Comparison of ENCODE assay signal across 18 cellular contexts in the genomic region with DNA sequence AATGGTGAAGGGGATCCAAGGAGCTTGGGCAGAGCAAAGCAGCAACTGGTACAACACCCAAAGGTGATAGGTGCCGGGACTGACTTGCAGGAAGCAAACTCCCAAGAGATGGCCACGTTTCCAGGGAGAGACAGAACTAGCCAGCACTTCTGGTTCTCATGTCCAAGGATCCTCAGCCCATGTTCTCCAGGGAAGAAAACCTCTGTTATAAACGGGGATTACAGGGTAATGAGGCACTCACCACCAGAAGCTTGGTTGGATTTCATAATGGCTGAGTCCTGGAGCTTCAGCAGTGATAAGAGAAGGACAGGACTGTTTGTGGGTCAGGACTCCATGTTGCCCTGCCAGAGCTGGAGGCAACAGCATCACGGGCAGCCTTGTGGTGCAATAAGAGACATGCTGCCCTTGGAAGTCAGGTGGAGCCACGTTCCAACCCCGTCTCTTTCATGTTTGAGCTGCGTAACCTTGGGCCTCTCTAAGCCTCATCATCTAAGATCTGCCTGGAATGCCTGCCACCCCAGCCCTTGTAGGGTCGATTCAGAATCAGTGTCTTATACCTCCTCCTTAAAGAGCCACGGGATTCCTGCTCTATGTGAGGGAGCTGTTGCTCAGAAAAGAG.
DNase-seq lines count a peak whose midpoint lies in the region; ATAC-seq, FAIRE-seq and TF ChIP-seq lines count a peak whose summit lies in the region.
"Had no signal": no experiment of that assay in that cellular context is flagged by ENCODE, and none has a peak within 500 bp of the region (broad histone marks: within the 10 kb centered on the region; RNA-seq: fewer than 3 reads in every experiment).

No MANE protein-coding gene starts in this region.

- POLR2A ChIA-PET in RWPE1 (lab: Yijun Ruan, JAX; ENCODE audit: low non-redundant PET): no interaction called here

- CTCF ChIA-PET in RWPE1 (lab: Yijun Ruan, JAX): interaction anchor here (0.6 kb wide), 1 partner anchor 28 kb away, joined by 6 read pairs; no protein-coding TSS in a partner anchor

- FAIRE-seq in bronchial epithelial cell (lab: Jason Lieb, UNC): peak; percentile 64
- FAIRE-seq: D721Med, GM19239 had no signal

- TF ChIP-seq CTCF in RWPE1 (conservative IDR thresholded peaks at IDR 0.05; ENCODE audit: low read depth): no peak
- no peak for TF ChIP-seq CTCF in bronchial epithelial cell (IDR thresholded peaks at IDR 0.05; ENCODE audit: insufficient read depth, low read length, severe bottlenecking)
- no peak for TF ChIP-seq CTCF in thyroid gland (IDR thresholded peaks at IDR 0.05)

- no peak for DNase-seq in RWPE1 (ENCODE audit: low spot score)
- no peak for DNase-seq in bronchial epithelial cell (ENCODE audit: low read depth)
- peak; percentile 36 for DNase-seq in iris pigment epithelial cell (ENCODE audit: low read depth)
- no peak for DNase-seq in thyroid gland
- no peak for DNase-seq in SHP77 treated with DMSO at 0.1 percent for 48 hours (lab: John Stamatoyannopoulos, UW)
- no peak for DNase-seq in SKM-1 treated with dmso at 0.1 percent for 144 hours (lab: John Stamatoyannopoulos, UW; ENCODE audit: unreplicated experiment)
- DNase-seq: activated effector memory CD4-positive, alpha-beta T cell treated with anti-CD3 and anti-CD28 coated beads, Interleukin-2, amount 50 U/mL, for 16 hours; colonic mucosa; left lung; NCI-H2227 treated with DMSO at 0.1 percent for 48 hours; occipital lobe; right lobe of liver; stimulated activated CD4-positive, alpha-beta T cell treated with anti-CD3 and anti-CD28 coated beads, Interleukin-2, amount 100 ng/mL, for 24 hours had no signal

- H3K27me3 ChIP-seq in bronchial epithelial cell (ENCODE audit: control insufficient read depth, insufficient read depth, low read length) (no peaks in the 10 kb centered on the region), thyroid gland (no peaks in the 10 kb centered on the region)
- H3K27me3 ChIP-seq: colonic mucosa, right lobe of liver had no signal

- 81 to 85% methylated on average over 9 of the region's 9 CpGs for WGBS in thyroid gland, 2 donors

- no peak for TF ChIP-seq POLR2A in thyroid gland (IDR thresholded peaks at IDR 0.05)

- H3K4me1 ChIP-seq in thyroid gland: peaks cover 49 to 73% of the 10 kb centered on the region in 2 donors
- H3K4me1 ChIP-seq: colonic mucosa, HAP-1, right lobe of liver had no signal

- H3K36me3 ChIP-seq in bronchial epithelial cell (ENCODE audit: control insufficient read depth, insufficient read depth, low read length) (no peaks in the 10 kb centered on the region), thyroid gland (no peaks in the 10 kb centered on the region)
- H3K36me3 ChIP-seq: colonic mucosa, HAP-1, left lung, right lobe of liver had no signal

- ATAC-seq in HG02623 (IDR thresholded peaks at IDR 0.05; ENCODE audit: unreplicated experiment): no peak

- no peaks in the 10 kb centered on the region for H3K9me3 ChIP-seq in thyroid gland
- H3K9me3 ChIP-seq: colonic mucosa, HAP-1, left lung, right lobe of liver had no signal

- H3K4me3 ChIP-seq in bronchial epithelial cell (ENCODE audit: low read depth, low read length): no peak overlapping the region
- no peak overlapping the region for H3K4me3 ChIP-seq in thyroid gland (replicated peaks in 1 of 3)
- H3K4me3 ChIP-seq: colonic mucosa, HAP-1, left lung, right lobe of liver had no signal

- intact Hi-C loops in thyroid gland (cut with DNase I): no loop called here

- H3K27ac ChIP-seq in RWPE1: peak overlapping the region; percentile 65
- H3K27ac ChIP-seq in thyroid gland: peak overlapping the region; percentile 64 to 88 (median 82)
- H3K27ac ChIP-seq: colonic mucosa, KMS-11, left lung, right lobe of liver had no signal
